In genomic region chr20:58310291-58310782, GRCh38 we compare ENCODE assay signal across 7 cellular contexts. TPM values are rescaled to one million over a fixed set of nuclear protein-coding genes. Genes with fewer than 3 reads are reported as not detected.
DNase-seq lines count a peak whose midpoint lies in the region; ATAC-seq, FAIRE-seq and TF ChIP-seq lines count a peak whose summit lies in the region.

No MANE protein-coding gene starts in this region.

- H3K27me3 ChIP-seq in Peyer's patch (no peaks in the 10 kb centered on the region), endothelial cell of umbilical vein (ENCODE audit: control insufficient read depth in 2 of 2, insufficient read depth in 2 of 2, low read length in 2 of 2) (no peaks in the 10 kb centered on the region), osteoblast (ENCODE audit: insufficient read depth, low read length) (no peaks in the 10 kb centered on the region)

- H2AFZ ChIP-seq in endothelial cell of umbilical vein (ENCODE audit: low read depth, low read length) (peak overlapping the region; percentile 88), osteoblast (ENCODE audit: low read length) (peak overlapping the region; percentile 77)

- dilution Hi-C loops in endothelial cell of umbilical vein (cut with MboI; ENCODE audit: extremely low pct_ligation_motif_present, low sequenced_read_pairs) = no loop called here

- ATAC-seq in GM21825 (IDR thresholded peaks at IDR 0.05; ENCODE audit: unreplicated experiment) = peak; percentile 1
- ATAC-seq in HG03565 (IDR thresholded peaks at IDR 0.05; ENCODE audit: unreplicated experiment) = no peak
- ATAC-seq in GM19328 (IDR thresholded peaks at IDR 0.05; ENCODE audit: unreplicated experiment) = no peak

- TF ChIP-seq CTCF in Peyer's patch (IDR thresholded peaks at IDR 0.05) (no peak), endothelial cell of umbilical vein (IDR thresholded peaks at IDR 0.05; ENCODE audit: extremely low read depth in 1 of 2, insufficient read depth in 1 of 2, low read depth in 1 of 2, low read length in 2 of 2) (no peak), osteoblast (IDR thresholded peaks at IDR 0.05; ENCODE audit: extremely low read depth, low read depth, low read length) (no peak)

- FAIRE-seq in endothelial cell of umbilical vein (lab: Jason Lieb, UNC) = no peak

- H3K36me3 ChIP-seq in Peyer's patch (peaks cover 0 to 15% (median 0%) of the 10 kb centered on the region in 3 donors), endothelial cell of umbilical vein (ENCODE audit: control insufficient read depth in 2 of 2, extremely low read depth in 1 of 2, insufficient read depth in 2 of 2, low read length in 2 of 2) (peaks cover 0 to 14% of the 10 kb centered on the region in 2 experiments), osteoblast (ENCODE audit: insufficient read depth, low read length) (peaks cover 25% of the 10 kb centered on the region)

- DNase-seq in Peyer's patch (no peak), endothelial cell of umbilical vein (ENCODE audit: low read depth, low spot score) (peak; percentile 57), osteoblast (ENCODE audit: insufficient read length, low spot score, missing footprints) (no peak), HEK293T (ENCODE audit: extremely low spot score) (no peak)

- H3K9me3 ChIP-seq in Peyer's patch (no peaks in the 10 kb centered on the region), endothelial cell of umbilical vein (replicated peaks; ENCODE audit: control insufficient read depth, insufficient read depth, low read length) (no peaks in the 10 kb centered on the region), osteoblast (ENCODE audit: low read depth, low read length) (no peaks in the 10 kb centered on the region)

- H3K27ac ChIP-seq in Peyer's patch (peak overlapping the region; percentile 88 to 98 (median 94)), endothelial cell of umbilical vein (ENCODE audit: insufficient read depth, low read depth, low read length) (peak overlapping the region; percentile 85), osteoblast (ENCODE audit: low read depth, low read length) (peak overlapping the region; percentile 81)

- H3K4me2 ChIP-seq in endothelial cell of umbilical vein (ENCODE audit: insufficient read depth, low read length) = peak overlapping the region; percentile 92
- peak overlapping the region; percentile 86 for H3K4me2 ChIP-seq in osteoblast (ENCODE audit: insufficient read depth, low read length)

- peaks cover 0 to 25% (median 4%) of the 10 kb centered on the region in 4 donors for H3K4me1 ChIP-seq in Peyer's patch
- peaks cover 10% of the 10 kb centered on the region for H3K4me1 ChIP-seq in endothelial cell of umbilical vein (ENCODE audit: control insufficient read depth, extremely low read depth, insufficient read depth, low read length)
- peaks cover 29% of the 10 kb centered on the region for H3K4me1 ChIP-seq in osteoblast (ENCODE audit: insufficient read depth, low read length)

- intact Hi-C loops in endothelial cell of umbilical vein (cut with micrococcal nuclease) = loop anchor here (2.0 kb wide), 1 partner anchor 136 kb away; no protein-coding TSS in a partner anchor

- H3K4me3 ChIP-seq in Peyer's patch (peak overlapping the region; percentile 93 to 100 (median 96)), endothelial cell of umbilical vein (replicated peaks in 1 of 3; ENCODE audit: insufficient read depth in 1 of 3, low read depth in 1 of 3, low read length in 3 of 3) (peak overlapping the region; percentile 64 to 98 (median 93)), osteoblast (ENCODE audit: insufficient read depth, low read length) (peak overlapping the region; percentile 81)

- TSS peak; percentile 40 for BruUV-seq in endothelial cell of umbilical vein (replicated peaks; lab: Mats Ljungman, UMichigan)

- H4K20me1 ChIP-seq in endothelial cell of umbilical vein (replicated peaks; ENCODE audit: control insufficient read depth, extremely low read depth, insufficient read depth, low read length) = peaks cover 2% of the 10 kb centered on the region
- H4K20me1 ChIP-seq in osteoblast (ENCODE audit: insufficient read depth, low read length) = peaks cover 21% of the 10 kb centered on the region

- peak overlapping the region; percentile 91 for H3K9ac ChIP-seq in endothelial cell of umbilical vein (replicated peaks; ENCODE audit: extremely low read depth, insufficient read depth, low read length)

- POLR2A ChIA-PET in endothelial cell of umbilical vein (lab: Charles Lee) = interaction anchor here (1.1 kb wide), 1 partner anchor 78 kb away, joined by 5 read pairs; the partner anchor contains the start of gene VAPB
- POLR2A ChIA-PET in HEK293T (lab: Yijun Ruan, JAX) = interaction anchor here (1.2 to 1.4 kb wide), 2 partner anchors 13 to 78 kb away, joined by 3 to 4 read pairs; partner anchors contain the start of gene VAPB

- no peaks in the 10 kb centered on the region for H3K9me1 ChIP-seq in endothelial cell of umbilical vein (replicated peaks; ENCODE audit: control insufficient read depth, extremely low read depth, insufficient read depth, low read length)

- CTCF ChIA-PET in endothelial cell of umbilical vein (lab: Charles Lee) = interaction anchor here (1.1 kb wide), 1 partner anchor 136 kb away, joined by 4 read pairs; no protein-coding TSS in a partner anchor
- CTCF ChIA-PET in HEK293T (lab: Yijun Ruan, JAX) = interaction anchor here (1.0 kb wide), 1 partner anchor 137 kb away, joined by 3 read pairs; no protein-coding TSS in a partner anchor

- H3K79me2 ChIP-seq in endothelial cell of umbilical vein (ENCODE audit: control insufficient read depth, insufficient read depth, low read length) (peaks cover 51% of the 10 kb centered on the region), osteoblast (ENCODE audit: insufficient read depth, low read length) (peaks cover 75% of the 10 kb centered on the region)

- TF ChIP-seq POLR2A in Peyer's patch (IDR thresholded peaks at IDR 0.05) (peak in 1 of 2 donors; percentile 40), endothelial cell of umbilical vein (IDR thresholded peaks at IDR 0.05; ENCODE audit: low read depth, low read length) (no peak)

TF ChIP-seq in endothelial cell of umbilical vein, 7 proteins besides CTCF, POLR2A, EP300 and RAD21:
- TF ChIP-seq EZH2 (IDR thresholded peaks at IDR 0.05; ENCODE audit: borderline replicate concordance, low read depth, low read length, severe bottlenecking) (no peak), GATA2 (IDR thresholded peaks at IDR 0.05; ENCODE audit: insufficient read depth, insufficient read length, low read depth, low read length) (no peak), MAX (IDR thresholded peaks at IDR 0.05; ENCODE audit: insufficient read depth, insufficient read length) (no peak), POLR2AphosphoS5 (IDR thresholded peaks at IDR 0.05; ENCODE audit: insufficient read depth, low read depth, low read length) (no peak), MYC (IDR thresholded peaks at IDR 0.05; ENCODE audit: low read depth, low read length) (no peak), JUN (IDR thresholded peaks at IDR 0.05; ENCODE audit: borderline replicate concordance, insufficient read depth, insufficient read length, low read depth) (no peak)

TF ChIP-seq in HEK293T, 16 proteins besides CTCF, POLR2A, EP300 and RAD21:
- TF ChIP-seq L3MBTL2 (conservative IDR thresholded peaks at IDR 0.05) (no peak), NFRKB (IDR thresholded peaks at IDR 0.05) (no peak), FOXM1 (IDR thresholded peaks at IDR 0.05; ENCODE audit: borderline replicate concordance) (no peak), ZNF384 (IDR thresholded peaks at IDR 0.05) (no peak), LEF1 (IDR thresholded peaks at IDR 0.05; ENCODE audit: borderline replicate concordance) (no peak), FOXK2 (IDR thresholded peaks at IDR 0.05) (no peak), ELF4 (IDR thresholded peaks at IDR 0.05) (no peak)

RNA-seq across cellular contexts. Expression of gene RAB22A, which starts 0.8 kb away (rescaled TPM):
- 10 to 100 TPM; 12.4 to 29.4 (median 19.2) TPM for total RNA-seq in Peyer's patch
- total RNA-seq in endothelial cell of umbilical vein = 15.7 and 16.3 TPM in 2 replicates
- polyA plus RNA-seq in endothelial cell of umbilical vein = 8.6 TPM in 2 replicates
- 6.5 and 6.8 TPM in 2 replicates for polyA plus RNA-seq in endothelial cell of umbilical vein (2011; cell fraction: cytosol; rRNA removed)
- 17.6 and 17.9 TPM in 2 replicates for polyA plus RNA-seq in endothelial cell of umbilical vein (2011; cell fraction: nucleus; rRNA removed)
- 9.8 and 11.1 TPM in 2 replicates for polyA plus RNA-seq in endothelial cell of umbilical vein (2012)
- 29.3 and 37.9 TPM in 2 replicates for polyA minus RNA-seq in endothelial cell of umbilical vein
- 7.6 TPM for polyA minus RNA-seq in endothelial cell of umbilical vein (2011; cell fraction: cytosol; rRNA and poly(A)+ RNA removed)
- polyA minus RNA-seq in endothelial cell of umbilical vein (2011; cell fraction: nucleus; rRNA and poly(A)+ RNA removed) = 29.8 and 31.7 TPM in 2 replicates
- 23.9 and 26.2 TPM in 2 replicates for total RNA-seq in osteoblast
